ENCODE assay signal across 1 cellular context in the genomic region with DNA sequence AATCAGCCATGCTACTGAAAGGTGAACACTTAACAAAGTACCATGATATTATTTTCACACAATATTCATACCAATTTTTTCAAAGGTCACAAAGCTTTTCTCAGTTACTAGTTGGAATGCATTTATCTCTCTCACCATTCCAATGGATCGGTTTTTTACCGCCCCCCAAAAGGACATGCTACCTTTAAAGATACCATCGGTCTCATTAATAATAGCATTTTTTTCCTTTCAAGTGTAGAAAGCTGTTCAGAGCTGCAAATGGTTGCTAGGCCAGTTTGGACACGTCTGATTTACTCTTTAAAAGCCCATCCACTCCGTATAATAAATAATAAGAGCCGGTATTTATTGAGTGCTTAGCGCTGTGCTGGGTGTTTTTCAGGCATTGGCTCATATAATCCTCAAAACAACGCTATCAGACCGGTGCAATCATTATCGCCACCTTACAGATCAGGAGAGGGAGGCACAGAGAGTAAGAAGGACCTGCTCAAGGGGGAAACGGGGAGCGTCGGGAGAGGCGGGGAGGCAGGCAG.
TF ChIP-seq lines count a peak whose summit lies in the region.

No MANE protein-coding gene starts in this region.

TF ChIP-seq in GM23338, 12 proteins besides CTCF, POLR2A, EP300 and RAD21 (continued from another document):
- TF ChIP-seq, protein P1, sequence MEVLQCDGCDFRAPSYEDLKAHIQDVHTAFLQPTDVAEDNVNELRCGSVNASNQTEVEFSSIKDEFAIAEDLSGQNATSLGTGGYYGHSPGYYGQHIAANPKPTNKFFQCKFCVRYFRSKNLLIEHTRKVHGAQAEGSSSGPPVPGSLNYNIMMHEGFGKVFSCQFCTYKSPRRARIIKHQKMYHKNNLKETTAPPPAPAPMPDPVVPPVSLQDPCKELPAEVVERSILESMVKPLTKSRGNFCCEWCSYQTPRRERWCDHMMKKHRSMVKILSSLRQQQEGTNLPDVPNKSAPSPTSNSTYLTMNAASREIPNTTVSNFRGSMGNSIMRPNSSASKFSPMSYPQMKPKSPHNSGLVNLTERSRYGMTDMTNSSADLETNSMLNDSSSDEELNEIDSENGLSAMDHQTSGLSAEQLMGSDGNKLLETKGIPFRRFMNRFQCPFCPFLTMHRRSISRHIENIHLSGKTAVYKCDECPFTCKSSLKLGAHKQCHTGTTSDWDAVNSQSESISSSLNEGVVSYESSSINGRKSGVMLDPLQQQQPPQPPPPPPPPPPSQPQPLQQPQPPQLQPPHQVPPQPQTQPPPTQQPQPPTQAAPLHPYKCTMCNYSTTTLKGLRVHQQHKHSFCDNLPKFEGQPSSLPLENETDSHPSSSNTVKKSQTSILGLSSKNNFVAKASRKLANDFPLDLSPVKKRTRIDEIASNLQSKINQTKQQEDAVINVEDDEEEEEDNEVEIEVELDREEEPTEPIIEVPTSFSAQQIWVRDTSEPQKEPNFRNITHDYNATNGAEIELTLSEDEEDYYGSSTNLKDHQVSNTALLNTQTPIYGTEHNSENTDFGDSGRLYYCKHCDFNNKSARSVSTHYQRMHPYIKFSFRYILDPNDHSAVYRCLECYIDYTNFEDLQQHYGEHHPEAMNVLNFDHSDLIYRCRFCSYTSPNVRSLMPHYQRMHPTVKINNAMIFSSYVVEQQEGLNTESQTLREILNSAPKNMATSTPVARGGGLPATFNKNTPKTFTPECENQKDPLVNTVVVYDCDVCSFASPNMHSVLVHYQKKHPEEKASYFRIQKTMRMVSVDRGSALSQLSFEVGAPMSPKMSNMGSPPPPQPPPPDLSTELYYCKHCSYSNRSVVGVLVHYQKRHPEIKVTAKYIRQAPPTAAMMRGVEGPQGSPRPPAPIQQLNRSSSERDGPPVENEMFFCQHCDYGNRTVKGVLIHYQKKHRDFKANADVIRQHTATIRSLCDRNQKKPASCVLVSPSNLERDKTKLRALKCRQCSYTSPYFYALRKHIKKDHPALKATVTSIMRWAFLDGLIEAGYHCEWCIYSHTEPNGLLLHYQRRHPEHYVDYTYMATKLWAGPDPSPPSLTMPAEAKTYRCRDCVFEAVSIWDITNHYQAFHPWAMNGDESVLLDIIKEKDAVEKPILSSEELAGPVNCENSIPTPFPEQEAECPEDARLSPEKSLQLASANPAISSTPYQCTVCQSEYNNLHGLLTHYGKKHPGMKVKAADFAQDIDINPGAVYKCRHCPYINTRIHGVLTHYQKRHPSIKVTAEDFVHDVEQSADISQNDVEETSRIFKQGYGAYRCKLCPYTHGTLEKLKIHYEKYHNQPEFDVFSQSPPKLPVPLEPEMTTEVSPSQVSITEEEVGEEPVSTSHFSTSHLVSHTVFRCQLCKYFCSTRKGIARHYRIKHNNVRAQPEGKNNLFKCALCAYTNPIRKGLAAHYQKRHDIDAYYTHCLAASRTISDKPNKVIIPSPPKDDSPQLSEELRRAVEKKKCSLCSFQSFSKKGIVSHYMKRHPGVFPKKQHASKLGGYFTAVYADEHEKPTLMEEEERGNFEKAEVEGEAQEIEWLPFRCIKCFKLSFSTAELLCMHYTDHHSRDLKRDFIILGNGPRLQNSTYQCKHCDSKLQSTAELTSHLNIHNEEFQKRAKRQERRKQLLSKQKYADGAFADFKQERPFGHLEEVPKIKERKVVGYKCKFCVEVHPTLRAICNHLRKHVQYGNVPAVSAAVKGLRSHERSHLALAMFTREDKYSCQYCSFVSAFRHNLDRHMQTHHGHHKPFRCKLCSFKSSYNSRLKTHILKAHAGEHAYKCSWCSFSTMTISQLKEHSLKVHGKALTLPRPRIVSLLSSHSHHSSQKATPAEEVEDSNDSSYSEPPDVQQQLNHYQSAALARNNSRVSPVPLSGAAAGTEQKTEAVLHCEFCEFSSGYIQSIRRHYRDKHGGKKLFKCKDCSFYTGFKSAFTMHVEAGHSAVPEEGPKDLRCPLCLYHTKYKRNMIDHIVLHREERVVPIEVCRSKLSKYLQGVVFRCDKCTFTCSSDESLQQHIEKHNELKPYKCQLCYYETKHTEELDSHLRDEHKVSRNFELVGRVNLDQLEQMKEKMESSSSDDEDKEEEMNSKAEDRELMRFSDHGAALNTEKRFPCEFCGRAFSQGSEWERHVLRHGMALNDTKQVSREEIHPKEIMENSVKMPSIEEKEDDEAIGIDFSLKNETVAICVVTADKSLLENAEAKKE (CRISPR knock-in tag; IDR thresholded peaks at IDR 0.05), result no peak
- TF ChIP-seq STAT1 (IDR thresholded peaks at IDR 0.05; ENCODE audit: unreplicated experiment) (no peak), CREB1 (CRISPR knock-in tag; IDR thresholded peaks at IDR 0.05; ENCODE audit: low read depth) (no peak), JUNB (IDR thresholded peaks at IDR 0.05; ENCODE audit: unreplicated experiment) (no peak), EZH2 (IDR thresholded peaks at IDR 0.05; ENCODE audit: low read depth, unreplicated experiment) (no peak)
